Comparison of ENCODE assay signal across 22 cellular contexts in the genomic region with DNA sequence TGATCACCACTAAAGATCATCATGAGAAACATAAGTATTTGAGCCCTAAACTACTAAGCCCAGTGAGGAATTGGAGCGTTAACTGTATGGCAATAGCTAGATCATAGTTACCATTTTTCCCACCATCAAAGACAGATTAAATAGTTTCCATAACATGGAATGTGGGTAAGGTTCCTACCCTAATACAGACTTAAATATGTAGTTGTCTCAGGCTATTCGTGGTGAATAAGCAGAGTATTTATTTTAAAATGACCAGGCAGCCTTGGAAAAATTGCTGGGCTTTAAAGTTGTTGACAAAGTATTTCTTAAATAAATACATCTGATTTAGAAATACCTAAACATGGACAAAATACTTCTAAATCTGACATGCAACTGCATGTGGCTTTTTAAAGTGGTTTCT.
DNase-seq lines count a peak whose midpoint lies in the region; ATAC-seq, FAIRE-seq and TF ChIP-seq lines count a peak whose summit lies in the region.
"Had no signal": no experiment of that assay in that cellular context is flagged by ENCODE, and none has a peak within 500 bp of the region (broad histone marks: within the 10 kb centered on the region; RNA-seq: fewer than 3 reads in every experiment).

No MANE protein-coding gene starts in this region.

- no peaks in the 10 kb centered on the region for H3K9me3 ChIP-seq in cardiac muscle cell (ENCODE audit: low read depth)
- no peaks in the 10 kb centered on the region for H3K9me3 ChIP-seq in heart right ventricle
- H3K9me3 ChIP-seq in tibial artery, result no peaks in the 10 kb centered on the region

- H3K27me3 Mint-ChIP-seq in chondrocyte (ENCODE audit: low read depth) (no peaks in the 10 kb centered on the region), osteocyte (ENCODE audit: unreplicated experiment) (no peaks in the 10 kb centered on the region)
- no peaks in the 10 kb centered on the region for H3K27me3 Mint-ChIP-seq in stimulated activated naive CD8-positive, alpha-beta T cell treated with anti-CD3 and anti-CD28 coated beads, Interleukin-15, amount 100 ng/mL, for 72 hours

- H3K4me1 ChIP-seq in cardiac muscle cell (ENCODE audit: low read depth), result no peaks in the 10 kb centered on the region
- H3K4me1 ChIP-seq in heart right ventricle, result no peaks in the 10 kb centered on the region
- H3K4me1 ChIP-seq in tibial artery, result peaks cover 0 to 35% (median 5%) of the 10 kb centered on the region in 4 donors

- H3K4me3 Mint-ChIP-seq in chondrocyte (ENCODE audit: unreplicated experiment) (no peak overlapping the region), osteocyte (ENCODE audit: unreplicated experiment) (no peak overlapping the region)
- H3K4me3 Mint-ChIP-seq in stimulated activated naive CD8-positive, alpha-beta T cell treated with anti-CD3 and anti-CD28 coated beads, Interleukin-15, amount 100 ng/mL, for 72 hours, result no peak overlapping the region

- no peak for ATAC-seq in heart right ventricle
- no peak for ATAC-seq in stimulated activated naive CD8-positive, alpha-beta T cell treated with anti-CD3 and anti-CD28 coated beads, Interleukin-15, amount 100 ng/mL, for 72 hours

- 88 to 93% methylated on average over 2 of the region's 2 CpGs for WGBS in heart right ventricle, 2 donors

- H3K4me3 ChIP-seq in cardiac muscle cell, result no peak overlapping the region
- H3K4me3 ChIP-seq in heart right ventricle, result no peak overlapping the region
- no peak overlapping the region for H3K4me3 ChIP-seq in tibial artery

- no peaks in the 10 kb centered on the region for H3K27me3 ChIP-seq in cardiac muscle cell
- H3K27me3 ChIP-seq in heart right ventricle, result no peaks in the 10 kb centered on the region
- H3K27me3 ChIP-seq in tibial artery, result no peaks in the 10 kb centered on the region

- DNase-seq in cardiac muscle cell (ENCODE audit: low read depth in 1 of 2, low spot score in 1 of 2), result no peak
- DNase-seq in heart right ventricle, result no peak
- no peak for DNase-seq in chondrocyte (ENCODE audit: low spot score)
- DNase-seq in osteocyte (ENCODE audit: extremely low spot score, unreplicated experiment), result no peak
- no peak for DNase-seq in tibial artery
- DNase-seq in HTR-8/SVneo (ENCODE audit: insufficient read length, low spot score), result no peak
- no peak for DNase-seq in NCI-H1092 treated with DMSO at 0.1 percent for 48 hours (lab: John Stamatoyannopoulos, UW)
- DNase-seq in stimulated activated naive CD8-positive, alpha-beta T cell treated with anti-CD3 and anti-CD28 coated beads, Interleukin-15, amount 100 ng/mL, for 72 hours, result no peak
- DNase-seq: ACHN, DMS53, EL, GF-D8, MM.1S, NCI-H1048, NCI-H1436 treated with DMSO at 0.1 percent for 48 hours, NCI-H2029, NCI-H2227 treated with DMSO at 0.1 percent for 48 hours, NCI-H510A had no signal

- H3K27ac ChIP-seq in cardiac muscle cell, result peak overlapping the region; percentile 57
- H3K27ac ChIP-seq in heart right ventricle, result no peak overlapping the region
- H3K27ac ChIP-seq in tibial artery, result peak overlapping the region; percentile 46 to 74
- H3K27ac ChIP-seq: 22Rv1, C4-2B had no signal

- peaks cover 42% of the 10 kb centered on the region for H3K36me3 Mint-ChIP-seq in chondrocyte (ENCODE audit: low read depth)
- peaks cover 53% of the 10 kb centered on the region for H3K36me3 Mint-ChIP-seq in osteocyte (ENCODE audit: unreplicated experiment)

- TF ChIP-seq CTCF in cardiac muscle cell (IDR thresholded peaks at IDR 0.05; ENCODE audit: low read depth, low read length), result no peak
- TF ChIP-seq CTCF in heart right ventricle (IDR thresholded peaks at IDR 0.05), result no peak
- no peak for TF ChIP-seq CTCF in chondrocyte (IDR thresholded peaks at IDR 0.05)
- no peak for TF ChIP-seq CTCF in osteocyte (IDR thresholded peaks at IDR 0.05)
- TF ChIP-seq CTCF in tibial artery (IDR thresholded peaks at IDR 0.05), result no peak

- no peak for FAIRE-seq in HTR-8/SVneo (lab: Jason Lieb, UNC)
- FAIRE-seq: D721Med, H54 had no signal

- H3K36me3 ChIP-seq in cardiac muscle cell (peaks cover 44% of the 10 kb centered on the region), heart right ventricle (peaks cover 0 to 96% (median 62%) of the 10 kb centered on the region in 9 donors), tibial artery (peaks cover 33 to 69% (median 42%) of the 10 kb centered on the region in 3 donors)

- H3K27ac Mint-ChIP-seq in chondrocyte (ENCODE audit: unreplicated experiment) (peak overlapping the region; percentile 95), osteocyte (ENCODE audit: unreplicated experiment) (peak overlapping the region; percentile 39)
- no peak overlapping the region for H3K27ac Mint-ChIP-seq in stimulated activated naive CD8-positive, alpha-beta T cell treated with anti-CD3 and anti-CD28 coated beads, Interleukin-15, amount 100 ng/mL, for 72 hours

- no peaks in the 10 kb centered on the region for H3K9me3 Mint-ChIP-seq in chondrocyte (ENCODE audit: low read depth)
- no peaks in the 10 kb centered on the region for H3K9me3 Mint-ChIP-seq in osteocyte (ENCODE audit: unreplicated experiment)
- no peaks in the 10 kb centered on the region for H3K9me3 Mint-ChIP-seq in stimulated activated naive CD8-positive, alpha-beta T cell treated with anti-CD3 and anti-CD28 coated beads, Interleukin-15, amount 100 ng/mL, for 72 hours

- peaks cover 45% of the 10 kb centered on the region for H3K4me1 Mint-ChIP-seq in chondrocyte (ENCODE audit: low read depth)
- peaks cover 11% of the 10 kb centered on the region for H3K4me1 Mint-ChIP-seq in osteocyte (ENCODE audit: unreplicated experiment)
- H3K4me1 Mint-ChIP-seq in stimulated activated naive CD8-positive, alpha-beta T cell treated with anti-CD3 and anti-CD28 coated beads, Interleukin-15, amount 100 ng/mL, for 72 hours, result no peaks in the 10 kb centered on the region

- intact Hi-C loops in heart right ventricle (cut with DNase I) (loop anchor here in 3 of 10 donors (10.0 kb wide), 1 partner anchor 159 kb away; the partner anchor contains the start of gene RPEL1 (in 3 of the 3)), tibial artery (cut with DNase I; ENCODE audit: low total_unique reads) (no loop called here)

Comparison
In these comparisons a context has a peak if more than half of its experiments do, and no peak if none do; other contexts are left out.
1. H3K27ac ChIP-seq: peak in cardiac muscle cell (single experiment) and tibial artery (2 of 2); none in heart right ventricle (0 of 10).
2. H3K27ac Mint-ChIP-seq: peak in chondrocyte (single experiment) and osteocyte (single experiment); none in stimulated activated naive CD8-positive, alpha-beta T cell treated with anti-CD3 and anti-CD28 coated beads, Interleukin-15, amount 100 ng/mL, for 72 hours (0 of 2).